Comparison of ENCODE assay signal across 10 cellular contexts in genomic region chr9:32426278-32426939, GRCh38. TPM values are rescaled to one million over a fixed set of nuclear protein-coding genes. Genes with fewer than 3 reads are reported as not detected.
DNase-seq lines count a peak whose midpoint lies in the region; FAIRE-seq and TF ChIP-seq lines count a peak whose summit lies in the region.
"Had no signal": no experiment of that assay in that cellular context is flagged by ENCODE, and none has a peak within 500 bp of the region (broad histone marks: within the 10 kb centered on the region; RNA-seq: fewer than 3 reads in every experiment).

No MANE protein-coding gene starts in this region.

- H3K27me3 Mint-ChIP-seq in neural crest cell (ENCODE audit: low read depth), result no peaks in the 10 kb centered on the region
- H3K27me3 Mint-ChIP-seq: memory B cell had no signal

- H3K4me3 Mint-ChIP-seq in neural crest cell, result no peak overlapping the region
- H3K4me3 Mint-ChIP-seq: memory B cell had no signal

- H3K36me3 Mint-ChIP-seq in neural crest cell (ENCODE audit: low read depth), result peaks cover 17% of the 10 kb centered on the region

- TF ChIP-seq CTCF in neural crest cell (conservative IDR thresholded peaks at IDR 0.05), result no peak

- peak overlapping the region; percentile 39 for H3K27ac ChIP-seq in caudate nucleus (ENCODE audit: low read depth, low read length)

- FAIRE-seq in urothelium cell line (lab: Jason Lieb, UNC), result no peak

- DNase-seq in ELR (ENCODE audit: low read depth) (peak; percentile 95), HPDE6-E6E7 (ENCODE audit: extremely low spot score) (peak; percentile 12), caudate nucleus (lab: John Stamatoyannopoulos, UW) (peak in 21 of 61 donors; percentile 3 to 61 (median 21)), neural crest cell (ENCODE audit: low read depth, low spot score) (no peak), NCI-H1105 (lab: John Stamatoyannopoulos, UW) (no peak), AG08395 (ENCODE audit: low spot score) (no peak), urothelium cell line (ENCODE audit: low spot score) (no peak)
- no peak for DNase-seq in activated CD4-positive, alpha-beta T cell treated with anti-CD3 and anti-CD28 coated beads for 1 hour
- DNase-seq: RPMI8226 had no signal

- H3K27ac Mint-ChIP-seq in neural crest cell (ENCODE audit: unreplicated experiment), result peak overlapping the region; percentile 88
- H3K27ac Mint-ChIP-seq: memory B cell had no signal

- no peaks in the 10 kb centered on the region for H3K9me3 Mint-ChIP-seq in neural crest cell
- H3K9me3 Mint-ChIP-seq: memory B cell had no signal

- H3K4me1 Mint-ChIP-seq in neural crest cell, result no peaks in the 10 kb centered on the region
- H3K4me1 Mint-ChIP-seq: memory B cell had no signal

RNA-seq across cellular contexts. Expression of gene ACO1, which starts 42.0 kb away (rescaled TPM):
- 33.7 and 33.9 TPM in 2 replicates for total RNA-seq in neural crest cell

Comparison
In these comparisons a context has a peak if more than half of its experiments do, and no peak if none do; other contexts are left out.
1. DNase-seq: peak in ELR (single experiment) and HPDE6-E6E7 (single experiment); none in neural crest cell (single experiment), NCI-H1105 (single experiment), activated CD4-positive, alpha-beta T cell treated with anti-CD3 and anti-CD28 coated beads for 1 hour (single experiment), AG08395 (single experiment) and urothelium cell line (single experiment).